ENCODE assay signal across 11 cellular contexts in the genomic region with DNA sequence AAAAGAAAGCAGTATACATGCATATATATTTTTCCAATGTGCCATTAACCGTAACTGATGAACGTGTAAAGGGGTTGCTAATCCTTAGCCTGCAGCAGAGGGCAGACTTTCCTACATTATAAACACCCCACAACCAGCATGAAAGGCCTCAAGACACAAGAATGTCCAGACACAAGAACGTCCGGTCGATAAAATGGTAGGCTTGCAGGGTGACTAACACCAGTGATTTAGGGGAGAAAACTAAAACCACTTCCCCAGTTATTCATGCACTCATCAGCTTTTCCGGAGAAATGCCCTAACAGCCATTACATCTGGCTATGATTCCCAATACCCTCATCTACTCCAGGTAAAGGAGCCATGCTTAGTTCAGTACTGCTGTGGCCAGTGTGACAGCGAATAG. TPM values are rescaled to one million over a fixed set of nuclear protein-coding genes. Genes with fewer than 3 reads are reported as not detected.
DNase-seq lines count a peak whose midpoint lies in the region; ATAC-seq and TF ChIP-seq lines count a peak whose summit lies in the region.
"Had no signal": no experiment of that assay in that cellular context is flagged by ENCODE, and none has a peak within 500 bp of the region (broad histone marks: within the 10 kb centered on the region; RNA-seq: fewer than 3 reads in every experiment).

No MANE protein-coding gene starts in this region.

- no peak overlapping the region for H3K4me3 Mint-ChIP-seq in immature natural killer cell

- H3K4me3 ChIP-seq in cardiac fibroblast (replicated peaks in 1 of 2; ENCODE audit: low read depth in 2 of 2, low read length in 2 of 2) (no peak overlapping the region), lower lobe of right lung (no peak overlapping the region), tibial artery (no peak overlapping the region)

- no peaks in the 10 kb centered on the region for H3K4me1 Mint-ChIP-seq in immature natural killer cell

- peaks cover 0 to 2% (median 2%) of the 10 kb centered on the region in 3 donors for H3K27me3 Mint-ChIP-seq in immature natural killer cell (ENCODE audit: low read depth in 3 of 3)

- H3K27ac ChIP-seq in lower lobe of right lung (no peak overlapping the region), tibial artery (no peak overlapping the region)
- H3K27ac ChIP-seq: HL-60 had no signal

- TF ChIP-seq CTCF in cardiac fibroblast (IDR thresholded peaks at IDR 0.05; ENCODE audit: low read depth, low read length) (peak; percentile 69), lower lobe of right lung (IDR thresholded peaks at IDR 0.05) (peak; percentile 30), tibial artery (IDR thresholded peaks at IDR 0.05) (no peak)

- DNase-seq in ELR (ENCODE audit: low read depth) (peak; percentile 97), NCI-H2227 treated with DMSO at 0.1 percent for 48 hours (lab: John Stamatoyannopoulos, UW) (peak; percentile 42), cardiac fibroblast (ENCODE audit: low read depth in 2 of 2) (peak; percentile 92 to 97), lower lobe of right lung (no peak), immature natural killer cell (no peak), activated T-cell treated with anti-CD3 and anti-CD28 coated beads for 4 hours (no peak), tibial artery (no peak)

- peaks cover 0 to 9% (median 4%) of the 10 kb centered on the region in 6 donors for H3K9me3 Mint-ChIP-seq in immature natural killer cell

- H3K4me1 ChIP-seq in lower lobe of right lung: no peaks in the 10 kb centered on the region
- no peaks in the 10 kb centered on the region for H3K4me1 ChIP-seq in tibial artery

- ATAC-seq in lower lobe of right lung: peak; percentile 63 to 65
- ATAC-seq in GM21526 (IDR thresholded peaks at IDR 0.05; ENCODE audit: low FRiP score, unreplicated experiment): no peak

- H3K9me3 ChIP-seq in lower lobe of right lung: no peaks in the 10 kb centered on the region
- H3K9me3 ChIP-seq in tibial artery: no peaks in the 10 kb centered on the region

- no peak overlapping the region for H3K27ac Mint-ChIP-seq in immature natural killer cell

- intact Hi-C loops in lower lobe of right lung (cut with DNase I): no loop called here
- intact Hi-C loops in tibial artery (cut with DNase I; ENCODE audit: low total_unique reads): no loop called here

- no peaks in the 10 kb centered on the region for H3K27me3 ChIP-seq in lower lobe of right lung (ENCODE audit: low read depth)
- no peaks in the 10 kb centered on the region for H3K27me3 ChIP-seq in tibial artery

- H3K36me3 Mint-ChIP-seq in immature natural killer cell: no peaks in the 10 kb centered on the region

- H3K36me3 ChIP-seq in lower lobe of right lung (no peaks in the 10 kb centered on the region), tibial artery (no peaks in the 10 kb centered on the region)

RNA-seq across cellular contexts. Expression of a gene that starts 57.4 kb away (rescaled TPM):
- total RNA-seq in lower lobe of right lung: not detected
- not detected for polyA plus RNA-seq in immature natural killer cell
- total RNA-seq: endothelial cell of umbilical vein, subcutaneous adipose tissue had no signal
- polyA plus RNA-seq: endothelial cell of umbilical vein had no signal

Comparison
In these comparisons a context has a peak if more than half of its experiments do, and no peak if none do; other contexts are left out.
1. DNase-seq: peak in ELR (single experiment), NCI-H2227 treated with DMSO at 0.1 percent for 48 hours (single experiment) and cardiac fibroblast (2 of 2); none in lower lobe of right lung (single experiment), immature natural killer cell (0 of 3), activated T-cell treated with anti-CD3 and anti-CD28 coated beads for 4 hours (single experiment) and tibial artery (0 of 2).
2. CTCF ChIP-seq: peak in cardiac fibroblast (single experiment) and lower lobe of right lung (single experiment); none in tibial artery (0 of 2).